Comparison of ENCODE assay signal across 1 cellular context in genomic region chr3:113966172-113966571, GRCh38.
TF ChIP-seq lines count a peak whose summit lies in the region.

No MANE protein-coding gene starts in this region.

TF ChIP-seq in HepG2, 621 proteins besides CTCF, POLR2A, EP300 and RAD21 (continued from another document):
- TF ChIP-seq, protein P1, sequence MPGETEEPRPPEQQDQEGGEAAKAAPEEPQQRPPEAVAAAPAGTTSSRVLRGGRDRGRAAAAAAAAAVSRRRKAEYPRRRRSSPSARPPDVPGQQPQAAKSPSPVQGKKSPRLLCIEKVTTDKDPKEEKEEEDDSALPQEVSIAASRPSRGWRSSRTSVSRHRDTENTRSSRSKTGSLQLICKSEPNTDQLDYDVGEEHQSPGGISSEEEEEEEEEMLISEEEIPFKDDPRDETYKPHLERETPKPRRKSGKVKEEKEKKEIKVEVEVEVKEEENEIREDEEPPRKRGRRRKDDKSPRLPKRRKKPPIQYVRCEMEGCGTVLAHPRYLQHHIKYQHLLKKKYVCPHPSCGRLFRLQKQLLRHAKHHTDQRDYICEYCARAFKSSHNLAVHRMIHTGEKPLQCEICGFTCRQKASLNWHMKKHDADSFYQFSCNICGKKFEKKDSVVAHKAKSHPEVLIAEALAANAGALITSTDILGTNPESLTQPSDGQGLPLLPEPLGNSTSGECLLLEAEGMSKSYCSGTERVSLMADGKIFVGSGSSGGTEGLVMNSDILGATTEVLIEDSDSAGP (CRISPR knock-in tag; IDR thresholded peaks at IDR 0.05; ENCODE audit: borderline replicate concordance), result no peak
- TF ChIP-seq CHD2 (IDR thresholded peaks at IDR 0.05; ENCODE audit: low read depth, low read length) (no peak), RFX5 (IDR thresholded peaks at IDR 0.05; ENCODE audit: low read depth, low read length) (no peak), NBN (conservative IDR thresholded peaks at IDR 0.05) (no peak), KLF11 (CRISPR knock-in tag; IDR thresholded peaks at IDR 0.05) (no peak), SNAPC4 (CRISPR knock-in tag; IDR thresholded peaks at IDR 0.05) (no peak), KDM6A (CRISPR knock-in tag; IDR thresholded peaks at IDR 0.05; ENCODE audit: low read depth) (no peak), GABPA (IDR thresholded peaks at IDR 0.05; ENCODE audit: low read depth, low read length) (no peak), GABPA (CRISPR knock-in tag; IDR thresholded peaks at IDR 0.05; ENCODE audit: low read depth) (no peak), PREB (CRISPR knock-in tag; IDR thresholded peaks at IDR 0.05) (no peak), ELF3 (CRISPR knock-in tag; IDR thresholded peaks at IDR 0.05) (no peak), MAFK (conservative IDR thresholded peaks at IDR 0.05 in 1 of 2, IDR thresholded peaks at IDR 0.05 in 1 of 2; ENCODE audit: low read length in 2 of 2) (no peak), HOXA3 (CRISPR knock-in tag; IDR thresholded peaks at IDR 0.05) (no peak), FOXK2 (IDR thresholded peaks at IDR 0.05) (no peak)
- TF ChIP-seq, protein P2, sequence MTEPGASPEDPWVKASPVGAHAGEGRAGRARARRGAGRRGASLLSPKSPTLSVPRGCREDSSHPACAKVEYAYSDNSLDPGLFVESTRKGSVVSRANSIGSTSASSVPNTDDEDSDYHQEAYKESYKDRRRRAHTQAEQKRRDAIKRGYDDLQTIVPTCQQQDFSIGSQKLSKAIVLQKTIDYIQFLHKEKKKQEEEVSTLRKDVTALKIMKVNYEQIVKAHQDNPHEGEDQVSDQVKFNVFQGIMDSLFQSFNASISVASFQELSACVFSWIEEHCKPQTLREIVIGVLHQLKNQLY (CRISPR knock-in tag; IDR thresholded peaks at IDR 0.05), result no peak
- TF ChIP-seq, protein P3, sequence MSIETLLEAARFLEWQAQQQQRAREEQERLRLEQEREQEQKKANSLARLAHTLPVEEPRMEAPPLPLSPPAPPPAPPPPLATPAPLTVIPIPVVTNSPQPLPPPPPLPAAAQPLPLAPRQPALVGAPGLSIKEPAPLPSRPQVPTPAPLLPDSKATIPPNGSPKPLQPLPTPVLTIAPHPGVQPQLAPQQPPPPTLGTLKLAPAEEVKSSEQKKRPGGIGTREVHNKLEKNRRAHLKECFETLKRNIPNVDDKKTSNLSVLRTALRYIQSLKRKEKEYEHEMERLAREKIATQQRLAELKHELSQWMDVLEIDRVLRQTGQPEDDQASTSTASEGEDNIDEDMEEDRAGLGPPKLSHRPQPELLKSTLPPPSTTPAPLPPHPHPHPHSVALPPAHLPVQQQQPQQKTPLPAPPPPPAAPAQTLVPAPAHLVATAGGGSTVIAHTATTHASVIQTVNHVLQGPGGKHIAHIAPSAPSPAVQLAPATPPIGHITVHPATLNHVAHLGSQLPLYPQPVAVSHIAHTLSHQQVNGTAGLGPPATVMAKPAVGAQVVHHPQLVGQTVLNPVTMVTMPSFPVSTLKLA (IDR thresholded peaks at IDR 0.05), result no peak
